ENCODE assay signal across 1 cellular context in genomic region chr7:94015538-94015937, GRCh38.
A peak's percentile ranks its signal among the peaks of the same experiment; 100 is the strongest.
TF ChIP-seq lines count a peak whose summit lies in the region.

No MANE protein-coding gene starts in this region.

TF ChIP-seq in HepG2, 621 proteins besides CTCF, POLR2A, EP300 and RAD21:
- TF ChIP-seq ZNF225 (CRISPR knock-in tag; IDR thresholded peaks at IDR 0.05), result no peak
- peak; percentile 34; the same call in 1 of the 2 replicates for TF ChIP-seq MAFF (IDR thresholded peaks at IDR 0.05; ENCODE audit: low read depth, low read length)
- TF ChIP-seq MAFK (conservative IDR thresholded peaks at IDR 0.05 in 1 of 2, IDR thresholded peaks at IDR 0.05 in 1 of 2; ENCODE audit: low read length in 2 of 2), result peak; percentile 34 to 73; a peak in 3 of 4 replicates
TF ChIP-seq in HepG2: peak in this region for 2.
